9 cellular contexts compared by ENCODE assay signal in genomic region chr9:81737871-81738507, GRCh38. TPM values are rescaled to one million over a fixed set of nuclear protein-coding genes. Genes with fewer than 3 reads are reported as not detected.
A peak's percentile ranks its signal among the peaks of the same experiment; 100 is the strongest.
DNase-seq lines count a peak whose midpoint lies in the region; ATAC-seq and TF ChIP-seq lines count a peak whose summit lies in the region.
"Had no signal": no experiment of that assay in that cellular context is flagged by ENCODE, and none has a peak within 500 bp of the region (broad histone marks: within the 10 kb centered on the region; RNA-seq: fewer than 3 reads in every experiment).

No MANE protein-coding gene starts in this region.

- no peaks in the 10 kb centered on the region for H4K20me1 ChIP-seq in Karpas-422 (ENCODE audit: insufficient read depth, low read depth, low read length)

- H3K27me3 ChIP-seq in SJSA1 (replicated peaks) (no peaks in the 10 kb centered on the region), Karpas-422 (ENCODE audit: low read length) (no peaks in the 10 kb centered on the region), gastrocnemius medialis (no peaks in the 10 kb centered on the region)

- H2AFZ ChIP-seq in Karpas-422 (ENCODE audit: low read length): no peak overlapping the region

- no peaks in the 10 kb centered on the region for H3K36me3 ChIP-seq in SJSA1
- H3K36me3 ChIP-seq in Karpas-422 (ENCODE audit: insufficient read depth, low read length): no peaks in the 10 kb centered on the region
- no peaks in the 10 kb centered on the region for H3K36me3 ChIP-seq in gastrocnemius medialis

- peak; percentile 90 for DNase-seq in ACHN
- peak; percentile 90 for DNase-seq in HCEC 1CT
- DNase-seq in SJSA1 (ENCODE audit: low read depth in 1 of 2, low spot score in 2 of 2): peak; percentile 83 to 88
- DNase-seq in kidney glomerular epithelial cell (lab: John Stamatoyannopoulos, UW): peak; percentile 93
- no peak for DNase-seq in NOMO-1 treated with dmso at 0.1 percent for 144 hours (lab: John Stamatoyannopoulos, UW; ENCODE audit: unreplicated experiment)
- DNase-seq in Karpas-422: no peak
- no peak for DNase-seq in gastrocnemius medialis
- DNase-seq: substantia nigra had no signal

- no peak for TF ChIP-seq POLR2A in gastrocnemius medialis (IDR thresholded peaks at IDR 0.05)

- peak overlapping the region; percentile 65 for H3K27ac ChIP-seq in SJSA1
- H3K27ac ChIP-seq in Karpas-422 (ENCODE audit: low read length): no peak overlapping the region
- H3K27ac ChIP-seq in gastrocnemius medialis: no peak overlapping the region

- no peaks in the 10 kb centered on the region for H3K9me2 ChIP-seq in Karpas-422 (replicated peaks; ENCODE audit: insufficient read depth, low read length)

- no peak overlapping the region for H3K9ac ChIP-seq in Karpas-422 (ENCODE audit: low read length)

- H3K4me3 ChIP-seq in SJSA1 (no peak overlapping the region), Karpas-422 (ENCODE audit: low read length) (no peak overlapping the region), gastrocnemius medialis (no peak overlapping the region)

- no peak for TF ChIP-seq CTCF in gastrocnemius medialis (IDR thresholded peaks at IDR 0.05 in 4 of 5, conservative IDR thresholded peaks at IDR 0.05 in 1 of 5)

- H3K4me2 ChIP-seq in Karpas-422 (ENCODE audit: low read depth, low read length, poor library complexity, severe bottlenecking): no peak overlapping the region

- ATAC-seq in GM21515 (IDR thresholded peaks at IDR 0.05; ENCODE audit: unreplicated experiment) (no peak), gastrocnemius medialis (no peak)

- no peaks in the 10 kb centered on the region for H3K79me2 ChIP-seq in Karpas-422 (ENCODE audit: low read length)

- intact Hi-C loops in gastrocnemius medialis (cut with DNase I; ENCODE audit: low total_unique reads): no loop called here

- H3K9me3 ChIP-seq in SJSA1 (replicated peaks): no peaks in the 10 kb centered on the region
- peaks cover 17% of the 10 kb centered on the region for H3K9me3 ChIP-seq in Karpas-422 (ENCODE audit: low read length)
- no peaks in the 10 kb centered on the region for H3K9me3 ChIP-seq in gastrocnemius medialis

- H3K4me1 ChIP-seq in SJSA1 (replicated peaks): peaks cover 17% of the 10 kb centered on the region
- no peaks in the 10 kb centered on the region for H3K4me1 ChIP-seq in Karpas-422 (ENCODE audit: low read length)
- no peaks in the 10 kb centered on the region for H3K4me1 ChIP-seq in gastrocnemius medialis

- in situ Hi-C loops in ACHN (cut with HindIII; ENCODE audit: low pct_ligation_motif_present, low pct_unique_long_range_greater_than_20kb, low sequenced_read_pairs) (no loop called here), gastrocnemius medialis (cut with MboI; ENCODE audit: low sequenced_read_pairs in 4 of 4) (no loop called here)

RNA-seq across cellular contexts. Expression of gene TLE1, which starts 48.6 kb away (rescaled TPM):
- total RNA-seq in SJSA1 (2014; rRNA removed; shearing (Covaris generic)): 11.3 and 22.0 TPM in 2 replicates
- total RNA-seq in Karpas-422 (2014; rRNA removed; shearing (Covaris generic); ENCODE audit: low replicate concordance): not detected in 2 replicates
- 100 to 1,000 TPM in 1 of 4 donors, 10 to 100 TPM in 3; 32.0 to 159 (median 55.4) TPM for total RNA-seq in gastrocnemius medialis

Comparison
In these comparisons a context has a peak if more than half of its experiments do, and no peak if none do; other contexts are left out.
1. DNase-seq: peak in ACHN (single experiment), HCEC 1CT (single experiment), SJSA1 (2 of 2) and kidney glomerular epithelial cell (single experiment); none in NOMO-1 treated with dmso at 0.1 percent for 144 hours (single experiment), Karpas-422 (single experiment) and gastrocnemius medialis (0 of 2).
2. RNA of gene TLE1, which starts 48.6 kb away (total RNA-seq): 32.0 to 159 TPM in gastrocnemius medialis and 11.3 to 22.0 TPM in SJSA1; not detected in Karpas-422; every median in the first group is over 10 times any median in the second.